In genomic region chr1:180724055-180724454, GRCh38 we compare ENCODE assay signal across 17 cellular contexts.
A peak's percentile ranks its signal among the peaks of the same experiment; 100 is the strongest.
DNase-seq lines count a peak whose midpoint lies in the region; ATAC-seq, FAIRE-seq and TF ChIP-seq lines count a peak whose summit lies in the region.
"Had no signal": no experiment of that assay in that cellular context is flagged by ENCODE, and none has a peak within 500 bp of the region (broad histone marks: within the 10 kb centered on the region; RNA-seq: fewer than 3 reads in every experiment).

No MANE protein-coding gene starts in this region.

- FAIRE-seq in small intestine (lab: Jason Lieb, UNC): no peak
- FAIRE-seq: GM18507 had no signal

- POLR2A ChIA-PET in WTC11 (lab: Charles Lee): no interaction called here
- POLR2A ChIA-PET in PC-3 (lab: Charles Lee; ENCODE audit: unreplicated experiment): no interaction called here

- no peaks in the 10 kb centered on the region for H3F3A ChIP-seq in PC-3 (ENCODE audit: low read length, unreplicated experiment)

- CTCF ChIA-PET in WTC11 (lab: Charles Lee) (no interaction called here), PC-3 (lab: Charles Lee) (no interaction called here)

- H3K79me2 ChIP-seq in PC-3 (ENCODE audit: low read length): no peaks in the 10 kb centered on the region

- no peaks in the 10 kb centered on the region for H4K20me1 ChIP-seq in PC-3 (ENCODE audit: low read length)

- TF ChIP-seq CTCF in left ventricle myocardium inferior (IDR thresholded peaks at IDR 0.05; ENCODE audit: borderline replicate concordance) (no peak), WTC11 (IDR thresholded peaks at IDR 0.05) (no peak), PC-3 (conservative IDR thresholded peaks at IDR 0.05; ENCODE audit: low read depth, low read length) (no peak)

- H3K4me1 Mint-ChIP-seq in WTC11: 0 out of 2 replicates have a peak, but pooled peaks cover 4% of the 10 kb centered on the region
- H3K4me1 Mint-ChIP-seq: GM23338 had no signal

- H3K27me3 ChIP-seq in left ventricle myocardium inferior (ENCODE audit: low read depth) (no peaks in the 10 kb centered on the region), small intestine (ENCODE audit: control insufficient read depth in 2 of 2, insufficient read depth in 2 of 2, low read length in 2 of 2) (no peaks in the 10 kb centered on the region), PC-3 (ENCODE audit: low read length) (no peaks in the 10 kb centered on the region)

- ATAC-seq in left ventricle myocardium superior: peak; percentile 62
- ATAC-seq in WTC11: no peak
- no peak for ATAC-seq in PC-3
- ATAC-seq: GM23338 had no signal

- H3K4me3 ChIP-seq in left ventricle myocardium inferior (no peak overlapping the region), small intestine (ENCODE audit: low read depth in 1 of 2, low read length in 2 of 2) (no peak overlapping the region), PC-3 (ENCODE audit: low read length) (no peak overlapping the region)
- H3K4me3 ChIP-seq: GM23338 had no signal

- peak; percentile 30 for DNase-seq in left ventricle myocardium superior
- no peak for DNase-seq in left ventricle myocardium inferior
- peak; percentile 2 for DNase-seq in M059J (ENCODE audit: low read depth)
- DNase-seq in small intestine: peak; percentile 65
- no peak for DNase-seq in WTC11 (ENCODE audit: low spot score)
- no peak for DNase-seq in PC-3
- DNase-seq: C1 segment of cervical spinal cord; Calu3; CD4-positive, alpha-beta memory T cell; COR-L47; DMS53; DMS79 treated with DMSO at 0.1 percent for 48 hours; GF-D8; H9; HFFc6 had no signal

- BruUV-seq in PC-3 (replicated peaks; lab: Mats Ljungman, UMichigan): no TSS peak

- H3K27ac Mint-ChIP-seq in WTC11: no peak overlapping the region
- H3K27ac Mint-ChIP-seq: CD4-positive, alpha-beta memory T cell; GM23338; H9; HFFc6 had no signal

- H3K4me3 Mint-ChIP-seq in WTC11: no peak overlapping the region
- H3K4me3 Mint-ChIP-seq: CD4-positive, alpha-beta memory T cell; GM23338; H9; HFFc6 had no signal

- H3K4me1 ChIP-seq in left ventricle myocardium inferior (peaks cover 35% of the 10 kb centered on the region), small intestine (ENCODE audit: control insufficient read depth in 2 of 2, insufficient read depth in 1 of 2, low read depth in 1 of 2, low read length in 1 of 2) (no peaks in the 10 kb centered on the region), PC-3 (ENCODE audit: insufficient read depth, low read length) (no peaks in the 10 kb centered on the region)

- WGBS in small intestine, 3 donors: 15 to 75% (median 37%) methylated on average over 1 of the region's 1 CpG

- no peaks in the 10 kb centered on the region for H3K27me3 Mint-ChIP-seq in WTC11 (ENCODE audit: low read depth)
- H3K27me3 Mint-ChIP-seq: CD4-positive, alpha-beta memory T cell had no signal

- no peak overlapping the region for H3K27ac ChIP-seq in left ventricle myocardium inferior (replicated peaks)
- H3K27ac ChIP-seq in small intestine (ENCODE audit: low read depth in 1 of 2, low read length in 1 of 2): no peak overlapping the region
- H3K27ac ChIP-seq in PC-3 (ENCODE audit: low read length): no peak overlapping the region

- no peak overlapping the region for H2AFZ ChIP-seq in PC-3 (ENCODE audit: low read length)
- H2AFZ ChIP-seq: GM23338 had no signal

- H3K9me2 ChIP-seq in PC-3 (replicated peaks; ENCODE audit: low read length): no peaks in the 10 kb centered on the region

- 0 out of 2 replicates have a peak, but pooled peaks cover under 1% of the 10 kb centered on the region for H3K36me3 Mint-ChIP-seq in WTC11

- H3K9me3 Mint-ChIP-seq in WTC11: peaks cover 8% of the 10 kb centered on the region
- H3K9me3 Mint-ChIP-seq: HFFc6 had no signal

- peaks cover 6% of the 10 kb centered on the region for H3K9me3 ChIP-seq in left ventricle myocardium inferior (replicated peaks)
- no peaks in the 10 kb centered on the region for H3K9me3 ChIP-seq in small intestine (ENCODE audit: control insufficient read depth, low read depth)
- H3K9me3 ChIP-seq in PC-3 (ENCODE audit: low read length): no peaks in the 10 kb centered on the region

- intact Hi-C loops in left ventricle myocardium superior (cut with micrococcal nuclease): no loop called here
- intact Hi-C loops in left ventricle myocardium inferior (cut with micrococcal nuclease): no loop called here
- intact Hi-C loops in PC-3 (cut with micrococcal nuclease): no loop called here

- no peak overlapping the region for H3K4me2 ChIP-seq in PC-3 (ENCODE audit: low read length)
- H3K4me2 ChIP-seq: GM23338 had no signal

- no peaks in the 10 kb centered on the region for H3K36me3 ChIP-seq in left ventricle myocardium inferior
- no peaks in the 10 kb centered on the region for H3K36me3 ChIP-seq in small intestine (ENCODE audit: control insufficient read depth in 2 of 2, insufficient read depth in 2 of 2, low read length in 2 of 2)
- H3K36me3 ChIP-seq in PC-3 (ENCODE audit: low read depth, low read length): no peaks in the 10 kb centered on the region

- H3K9ac ChIP-seq in PC-3 (ENCODE audit: low read length): no peak overlapping the region

TF ChIP-seq in WTC11, 78 proteins besides CTCF, POLR2A, EP300 and RAD21 (continues in another document):
- TF ChIP-seq ATF1 (CRISPR knock-in tag; IDR thresholded peaks at IDR 0.05): no peak
- TF ChIP-seq ZNF416 (CRISPR knock-in tag; IDR thresholded peaks at IDR 0.05): no peak
- no peak for TF ChIP-seq ZSCAN18 (CRISPR knock-in tag; IDR thresholded peaks at IDR 0.05)
- no peak for TF ChIP-seq IRF1 (CRISPR knock-in tag; IDR thresholded peaks at IDR 0.05)
- no peak for TF ChIP-seq CDX4 (CRISPR knock-in tag; IDR thresholded peaks at IDR 0.05; ENCODE audit: borderline replicate concordance)
- TF ChIP-seq FOXP1 (CRISPR knock-in tag; IDR thresholded peaks at IDR 0.05; ENCODE audit: borderline replicate concordance): no peak
- TF ChIP-seq SMAD3 (CRISPR knock-in tag; IDR thresholded peaks at IDR 0.05; ENCODE audit: borderline replicate concordance): no peak
- no peak for TF ChIP-seq MLX (CRISPR knock-in tag; IDR thresholded peaks at IDR 0.05)
- no peak for TF ChIP-seq MAX (CRISPR knock-in tag; IDR thresholded peaks at IDR 0.05)
- no peak for TF ChIP-seq ZBTB21 (CRISPR knock-in tag; IDR thresholded peaks at IDR 0.05; ENCODE audit: borderline replicate concordance)
- TF ChIP-seq GTF2I (CRISPR knock-in tag; conservative IDR thresholded peaks at IDR 0.05): no peak
- no peak for TF ChIP-seq ESRRA (CRISPR knock-in tag; IDR thresholded peaks at IDR 0.05; ENCODE audit: borderline replicate concordance)
- TF ChIP-seq OVOL2 (CRISPR knock-in tag; IDR thresholded peaks at IDR 0.05; ENCODE audit: borderline replicate concordance): no peak
- TF ChIP-seq ZNF425 (CRISPR knock-in tag; conservative IDR thresholded peaks at IDR 0.05): no peak
- no peak for TF ChIP-seq PRRX2 (CRISPR knock-in tag; IDR thresholded peaks at IDR 0.05)
- no peak for TF ChIP-seq IRF2 (CRISPR knock-in tag; IDR thresholded peaks at IDR 0.05; ENCODE audit: borderline replicate concordance, low read depth)

Comparison
In these comparisons a context has a peak if more than half of its experiments do, and no peak if none do; other contexts are left out.
1. DNase-seq: peak in left ventricle myocardium superior (single experiment), M059J (single experiment) and small intestine (single experiment); none in left ventricle myocardium inferior (single experiment), WTC11 (single experiment) and PC-3 (single experiment).